In the genomic region with DNA sequence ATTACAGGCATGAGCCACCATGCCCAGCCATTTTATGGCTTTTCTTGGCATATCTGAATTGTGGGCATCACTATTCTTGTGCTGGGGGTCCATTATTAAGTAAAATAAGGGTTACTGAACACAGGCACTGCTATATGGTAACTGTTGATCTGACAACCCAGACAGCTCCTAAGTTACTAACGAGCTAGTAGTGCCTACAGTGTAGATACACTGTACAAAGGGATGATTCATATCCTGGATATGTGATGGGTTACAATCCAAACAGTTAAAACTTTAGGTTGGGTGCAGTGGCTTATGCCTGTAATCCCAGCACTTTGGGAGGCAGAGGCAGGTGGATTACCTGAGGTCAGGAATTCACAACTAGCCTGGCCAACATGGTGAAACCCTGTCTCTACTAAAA, we compare ENCODE assay signal across 21 cellular contexts. TPM values are rescaled to one million over a fixed set of nuclear protein-coding genes. Genes with fewer than 3 reads are reported as not detected.
"Had no signal": no experiment of that assay in that cellular context is flagged by ENCODE, and none has a peak within 500 bp of the region (broad histone marks: within the 10 kb centered on the region; RNA-seq: fewer than 3 reads in every experiment).

No MANE protein-coding gene starts in this region.

- H3K27ac Mint-ChIP-seq: activated CD4-positive, alpha-beta T cell treated with anti-CD3 and anti-CD28 coated beads, Interleukin-2, amount 10 ng/mL, durations not matched to agents 7 days and 5 days; activated naive CD4-positive, alpha-beta T cell treated with anti-CD3 and anti-CD28 coated beads, Interleukin-2, amount 10 ng/mL, durations not matched to agents 7 days and 5 days; mesothelial cell of epicardium; natural killer cell treated with Interleukin-12 subunit alpha and Interleukin-12 subunit beta and Interleukin-15 and Interleukin-18, amount 100 ng/mL, for 72 hours; stimulated activated naive B cell treated with anti-CD40 and anti-IgM and Interleukin-4, amounts not matched to agents 10 μg/mL and 1 μg/mL and 100 μg/mL, for 72 hours had no signal

- H3K36me3 Mint-ChIP-seq: natural killer cell treated with Interleukin-12 subunit alpha and Interleukin-12 subunit beta and Interleukin-15 and Interleukin-18, amount 100 ng/mL, for 72 hours; stimulated activated naive B cell treated with anti-CD40 and anti-IgM and Interleukin-4, amounts not matched to agents 10 μg/mL and 1 μg/mL and 100 μg/mL, for 72 hours had no signal

- H3K4me3 Mint-ChIP-seq: activated CD4-positive, alpha-beta T cell treated with anti-CD3 and anti-CD28 coated beads, Interleukin-2, amount 10 ng/mL, durations not matched to agents 7 days and 5 days; activated naive CD4-positive, alpha-beta T cell treated with anti-CD3 and anti-CD28 coated beads, Interleukin-2, amount 10 ng/mL, durations not matched to agents 7 days and 5 days; activated T-cell treated with anti-CD3 and anti-CD28 coated beads, Interleukin-2, amount 50 U/mL, for 4 hours; mesothelial cell of epicardium; natural killer cell treated with Interleukin-12 subunit alpha and Interleukin-12 subunit beta and Interleukin-15 and Interleukin-18, amount 100 ng/mL, for 72 hours; stimulated activated naive B cell treated with anti-CD40 and anti-IgM and Interleukin-4, amounts not matched to agents 10 μg/mL and 1 μg/mL and 100 μg/mL, for 72 hours had no signal

- H3K9me3 Mint-ChIP-seq: natural killer cell treated with Interleukin-12 subunit alpha and Interleukin-12 subunit beta and Interleukin-15 and Interleukin-18, amount 100 ng/mL, for 72 hours; stimulated activated naive B cell treated with anti-CD40 and anti-IgM and Interleukin-4, amounts not matched to agents 10 μg/mL and 1 μg/mL and 100 μg/mL, for 72 hours had no signal

- H3K36me3 ChIP-seq: thoracic aorta, upper lobe of right lung had no signal

- DNase-seq: activated CD4-positive, alpha-beta T cell treated with anti-CD3 and anti-CD28 coated beads, Interleukin-2, amount 10 ng/mL, durations not matched to agents 7 days and 5 days; activated CD8-positive, alpha-beta memory T cell treated with anti-CD3 and anti-CD28 coated beads, Interleukin-2, amount 50 U/mL, for 4 hours; activated effector memory CD4-positive, alpha-beta T cell treated with Interleukin-2 at 50 U/mL for 16 hours; activated naive CD4-positive, alpha-beta T cell treated with anti-CD3 and anti-CD28 coated beads, Interleukin-2, amount 10 ng/mL, durations not matched to agents 7 days and 5 days; activated T-cell treated with anti-CD3 and anti-CD28 coated beads, Interleukin-2, amount 50 U/mL, for 4 hours; aorta; cerebellar nuclear complex; cortex of kidney; effector CD4-positive, alpha-beta T cell; glutamatergic neuron; hippocampal formation; nucleus accumbens; retina; stimulated activated naive B cell treated with anti-CD40 and anti-IgM and Interleukin-4, amounts not matched to agents 10 μg/mL and 1 μg/mL and 100 μg/mL, for 72 hours; T1000; upper lobe of right lung had no signal

- H3K27me3 ChIP-seq: upper lobe of right lung had no signal

- H3K4me1 Mint-ChIP-seq: mesothelial cell of epicardium had no signal

- H3K4me3 ChIP-seq: lung, thoracic aorta, upper lobe of right lung had no signal

RNA-seq across cellular contexts. Expression of a gene that starts 4.3 kb away (rescaled TPM):
- total RNA-seq: foreskin keratinocyte had no signal
